1 cellular context compared by ENCODE assay signal in genomic region chr15:98855815-98856539, GRCh38.
TF ChIP-seq lines count a peak whose summit lies in the region.

No MANE protein-coding gene starts in this region.

TF ChIP-seq in GM23338, 12 proteins besides CTCF, POLR2A, EP300 and RAD21 (continued from another document):
- TF ChIP-seq ZNF462 (CRISPR knock-in tag; IDR thresholded peaks at IDR 0.05): no peak
- TF ChIP-seq CREB1 (CRISPR knock-in tag; IDR thresholded peaks at IDR 0.05; ENCODE audit: low read depth): no peak
- no peak for TF ChIP-seq EZH2phosphoT487 (IDR thresholded peaks at IDR 0.05; ENCODE audit: unreplicated experiment)
- no peak for TF ChIP-seq ZNF331 (CRISPR knock-in tag; IDR thresholded peaks at IDR 0.05; ENCODE audit: low read depth)
- no peak for TF ChIP-seq NANOG (IDR thresholded peaks at IDR 0.05; ENCODE audit: borderline replicate concordance)
- TF ChIP-seq ZNF114 (CRISPR knock-in tag; IDR thresholded peaks at IDR 0.05): no peak
